19 cellular contexts compared by ENCODE assay signal in the genomic region with DNA sequence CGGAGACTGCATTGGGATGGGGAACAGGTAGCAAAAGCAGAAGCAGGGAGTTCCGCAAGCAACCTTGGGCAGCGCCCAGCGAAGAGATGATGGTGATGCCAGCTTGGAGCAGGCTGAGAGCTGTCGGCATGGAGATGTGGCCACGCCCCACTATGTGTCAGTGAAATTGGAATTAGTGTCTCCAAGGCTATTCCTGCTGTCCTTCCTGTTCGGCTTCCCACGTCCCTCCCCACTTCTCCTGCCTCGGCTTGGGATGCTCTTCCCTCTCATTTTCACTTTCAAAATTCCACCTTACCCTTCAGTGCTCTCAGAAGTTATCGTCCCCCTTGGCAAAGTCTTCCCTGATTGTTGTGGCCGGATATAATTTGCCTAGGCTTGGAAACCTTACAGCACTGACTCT.
"Had no signal": no experiment of that assay in that cellular context is flagged by ENCODE, and none has a peak within 500 bp of the region (broad histone marks: within the 10 kb centered on the region; RNA-seq: fewer than 3 reads in every experiment).

No MANE protein-coding gene starts in this region.

- ATAC-seq: activated CD4-positive, alpha-beta T cell treated with anti-CD3 and anti-CD28 coated beads for 36 hours; left colon; lower lobe of right lung; stimulated activated naive CD8-positive, alpha-beta T cell treated with anti-CD3 and anti-CD28 coated beads, Interleukin-15, Interleukin-2, amounts not matched to agents 100 U/mL and 50 U/mL, for 24 hours; WTC11 had no signal

- H3K27me3 Mint-ChIP-seq: activated naive CD8-positive, alpha-beta T cell had no signal

- DNase-seq: activated CD4-positive, alpha-beta T cell treated with anti-CD3 and anti-CD28 coated beads for 36 hours; activated CD4-positive, alpha-beta T cell treated with anti-CD3 and anti-CD28 coated beads, Interleukin-2, amount 50 U/mL, for 48 hours; activated gamma-delta T cell treated with Interleukin-2 at 50 U/mL for 16 hours; activated T-cell treated with anti-CD3 and anti-CD28 coated beads for 4 hours; effector CD4-positive, alpha-beta T cell; esophagus squamous epithelium; left colon; lower lobe of right lung; midbrain; nucleus accumbens; posterior cingulate gyrus; stimulated activated CD4-positive, alpha-beta T cell treated with anti-CD3 and anti-CD28 coated beads, Interleukin-2, amount 100 ng/mL, for 24 hours; stimulated activated naive CD8-positive, alpha-beta T cell treated with anti-CD3 and anti-CD28 coated beads, Interleukin-15, Interleukin-2, amounts not matched to agents 100 U/mL and 50 U/mL, for 24 hours; uterus had no signal

- H3K27ac ChIP-seq: esophagus squamous epithelium, lower lobe of right lung, tibial nerve, uterus had no signal

- H3K9me3 ChIP-seq: esophagus squamous epithelium, lower lobe of right lung, tibial nerve, uterus had no signal

- H3K4me3 Mint-ChIP-seq: activated CD4-positive, alpha-beta T cell treated with anti-CD3 and anti-CD28 coated beads for 36 hours; activated naive CD8-positive, alpha-beta T cell; activated T-helper 1 cell treated with anti-CD3 and anti-CD28 coated beads, Interleukin-12 subunit alpha, Interleukin-12 subunit beta, Interleukin-2, Interleukin-4 antibody, amounts not matched to agents 30 ng/mL and 10 ng/mL and 1 ng/mL, durations not matched to agents 14 hours and 24 hours and 36 hours; nephron; WTC11 had no signal

- H3K36me3 ChIP-seq: esophagus squamous epithelium, lower lobe of right lung, tibial nerve, uterus had no signal

- H3K4me3 ChIP-seq: esophagus squamous epithelium, lower lobe of right lung, tibial nerve, uterus had no signal

- H3K9me3 Mint-ChIP-seq: activated T-helper 1 cell treated with anti-CD3 and anti-CD28 coated beads, Interleukin-12 subunit alpha, Interleukin-12 subunit beta, Interleukin-2, Interleukin-4 antibody, amounts not matched to agents 30 ng/mL and 10 ng/mL and 1 ng/mL, durations not matched to agents 14 hours and 24 hours and 36 hours; nephron; WTC11 had no signal

- H3K27me3 ChIP-seq: tibial nerve, uterus had no signal

- H3K36me3 Mint-ChIP-seq: activated naive CD8-positive, alpha-beta T cell; WTC11 had no signal

- H3K27ac Mint-ChIP-seq: activated CD4-positive, alpha-beta T cell treated with anti-CD3 and anti-CD28 coated beads for 36 hours; activated naive CD8-positive, alpha-beta T cell; activated T-helper 1 cell treated with anti-CD3 and anti-CD28 coated beads, Interleukin-12 subunit alpha, Interleukin-12 subunit beta, Interleukin-2, Interleukin-4 antibody, amounts not matched to agents 30 ng/mL and 10 ng/mL and 1 ng/mL, durations not matched to agents 14 hours and 24 hours and 36 hours; nephron; WTC11 had no signal

- H3K4me1 ChIP-seq: lower lobe of right lung had no signal
